10 cellular contexts compared by ENCODE assay signal in genomic region chr11:1152316-1153104, GRCh38. TPM values are rescaled to one million over a fixed set of nuclear protein-coding genes. Genes with fewer than 3 reads are reported as not detected.
DNase-seq lines count a peak whose midpoint lies in the region; ATAC-seq and TF ChIP-seq lines count a peak whose summit lies in the region.
"Had no signal": no experiment of that assay in that cellular context is flagged by ENCODE, and none has a peak within 500 bp of the region (broad histone marks: within the 10 kb centered on the region; RNA-seq: fewer than 3 reads in every experiment).

No MANE protein-coding gene starts in this region.

- DNase-seq in D341Med (ENCODE audit: low spot score) (peak; percentile 35), HK-2 (ENCODE audit: unreplicated experiment) (peak; percentile 80), right lobe of liver (peak; percentile 38 to 42 (median 38)), SK-N-DZ (ENCODE audit: low spot score) (no peak), NCI-H187 treated with DMSO at 0.1 percent for 48 hours (lab: John Stamatoyannopoulos, UW) (no peak)
- peak; percentile 53 for DNase-seq in activated T-cell treated with anti-CD3 and anti-CD28 coated beads, Interleukin-2, amount 50 U/mL, for 48 hours
- DNase-seq: NCI-H2227 treated with DMSO at 0.1 percent for 48 hours, nucleus accumbens had no signal

- no peaks in the 10 kb centered on the region for H3K27me3 ChIP-seq in right lobe of liver
- H3K27me3 ChIP-seq in gastroesophageal sphincter: peaks cover 54% of the 10 kb centered on the region

- H3K4me3 ChIP-seq in right lobe of liver (no peak overlapping the region), gastroesophageal sphincter (no peak overlapping the region)

- intact Hi-C loops in right lobe of liver (cut with DNase I): no loop called here

- no peak for TF ChIP-seq EP300 in gastroesophageal sphincter (IDR thresholded peaks at IDR 0.05)

- H3K36me3 ChIP-seq in right lobe of liver: no peaks in the 10 kb centered on the region
- H3K36me3 ChIP-seq in gastroesophageal sphincter: no peaks in the 10 kb centered on the region

- H3K9me3 ChIP-seq in right lobe of liver: no peaks in the 10 kb centered on the region
- no peaks in the 10 kb centered on the region for H3K9me3 ChIP-seq in gastroesophageal sphincter

- 30% methylated on average over 5 of the region's 22 CpGs for WGBS in right lobe of liver (ENCODE audit: insufficient coverage, low coverage, low lambda C conversion rate, missing lambda C conversion rate)
- 100% methylated on average over 1 of the region's 22 CpGs; no CpG with 5 or more reads in 1 of the 2 donors for WGBS in gastroesophageal sphincter (ENCODE audit: low coverage in 1 of 2), 2 donors

- H3K27ac ChIP-seq in right lobe of liver (no peak overlapping the region), gastroesophageal sphincter (no peak overlapping the region)

- TF ChIP-seq CTCF in right lobe of liver (IDR thresholded peaks at IDR 0.05) (no peak), gastroesophageal sphincter (IDR thresholded peaks at IDR 0.05) (no peak)

- ATAC-seq in right lobe of liver: peak in 1 of 4 donors; percentile 23
- ATAC-seq in gastroesophageal sphincter: no peak
- no peak for ATAC-seq in HG02885 (IDR thresholded peaks at IDR 0.05; ENCODE audit: poor library complexity, unreplicated experiment)

- TF ChIP-seq POLR2A in right lobe of liver (IDR thresholded peaks at IDR 0.05): no peak
- TF ChIP-seq POLR2A in gastroesophageal sphincter (IDR thresholded peaks at IDR 0.05): no peak

- H3K4me1 ChIP-seq in right lobe of liver: no peaks in the 10 kb centered on the region
- H3K4me1 ChIP-seq in gastroesophageal sphincter: peaks cover 0 to 11% (median 0%) of the 10 kb centered on the region in 3 donors

RNA-seq across cellular contexts. Expression of gene MUC5AC, which starts 5.2 kb away (rescaled TPM):
- total RNA-seq in right lobe of liver: not detected
- polyA plus RNA-seq in SK-N-DZ (2014; cell fraction: cytosol; rRNA removed): not detected in 2 replicates
- polyA plus RNA-seq in SK-N-DZ (2014; cell fraction: nucleus; rRNA removed): not detected in 2 replicates
- under 1 TPM in 2 of 4 donors, not detected in 2; 0.02 to 0.31 TPM for total RNA-seq in gastroesophageal sphincter

Comparison
In these comparisons a context has a peak if more than half of its experiments do, and no peak if none do; other contexts are left out.
1. DNase-seq: peak in D341Med (single experiment), HK-2 (single experiment), activated T-cell treated with anti-CD3 and anti-CD28 coated beads, Interleukin-2, amount 50 U/mL, for 48 hours (2 of 2) and right lobe of liver (3 of 3); none in SK-N-DZ (single experiment) and NCI-H187 treated with DMSO at 0.1 percent for 48 hours (single experiment).